ENCODE assay signal across 1 cellular context in genomic region chr21:16608209-16608830, GRCh38.
TF ChIP-seq lines count a peak whose summit lies in the region.

No MANE protein-coding gene starts in this region.

TF ChIP-seq in Ishikawa, 13 proteins besides CTCF, POLR2A, EP300 and RAD21 (continued from another document):
- TF ChIP-seq, protein P1, sequence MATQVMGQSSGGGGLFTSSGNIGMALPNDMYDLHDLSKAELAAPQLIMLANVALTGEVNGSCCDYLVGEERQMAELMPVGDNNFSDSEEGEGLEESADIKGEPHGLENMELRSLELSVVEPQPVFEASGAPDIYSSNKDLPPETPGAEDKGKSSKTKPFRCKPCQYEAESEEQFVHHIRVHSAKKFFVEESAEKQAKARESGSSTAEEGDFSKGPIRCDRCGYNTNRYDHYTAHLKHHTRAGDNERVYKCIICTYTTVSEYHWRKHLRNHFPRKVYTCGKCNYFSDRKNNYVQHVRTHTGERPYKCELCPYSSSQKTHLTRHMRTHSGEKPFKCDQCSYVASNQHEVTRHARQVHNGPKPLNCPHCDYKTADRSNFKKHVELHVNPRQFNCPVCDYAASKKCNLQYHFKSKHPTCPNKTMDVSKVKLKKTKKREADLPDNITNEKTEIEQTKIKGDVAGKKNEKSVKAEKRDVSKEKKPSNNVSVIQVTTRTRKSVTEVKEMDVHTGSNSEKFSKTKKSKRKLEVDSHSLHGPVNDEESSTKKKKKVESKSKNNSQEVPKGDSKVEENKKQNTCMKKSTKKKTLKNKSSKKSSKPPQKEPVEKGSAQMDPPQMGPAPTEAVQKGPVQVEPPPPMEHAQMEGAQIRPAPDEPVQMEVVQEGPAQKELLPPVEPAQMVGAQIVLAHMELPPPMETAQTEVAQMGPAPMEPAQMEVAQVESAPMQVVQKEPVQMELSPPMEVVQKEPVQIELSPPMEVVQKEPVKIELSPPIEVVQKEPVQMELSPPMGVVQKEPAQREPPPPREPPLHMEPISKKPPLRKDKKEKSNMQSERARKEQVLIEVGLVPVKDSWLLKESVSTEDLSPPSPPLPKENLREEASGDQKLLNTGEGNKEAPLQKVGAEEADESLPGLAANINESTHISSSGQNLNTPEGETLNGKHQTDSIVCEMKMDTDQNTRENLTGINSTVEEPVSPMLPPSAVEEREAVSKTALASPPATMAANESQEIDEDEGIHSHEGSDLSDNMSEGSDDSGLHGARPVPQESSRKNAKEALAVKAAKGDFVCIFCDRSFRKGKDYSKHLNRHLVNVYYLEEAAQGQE (IDR thresholded peaks at IDR 0.05; ENCODE audit: low read depth) = no peak
- TF ChIP-seq CEBPB (IDR thresholded peaks at IDR 0.05) = no peak
- TF ChIP-seq CREB1 (IDR thresholded peaks at IDR 0.05; ENCODE audit: low read depth) = no peak
- no peak for TF ChIP-seq TEAD4 (IDR thresholded peaks at IDR 0.05)
- no peak for TF ChIP-seq EGR1 (IDR thresholded peaks at IDR 0.05)
- TF ChIP-seq TCF12 (IDR thresholded peaks at IDR 0.05; ENCODE audit: low read depth) = no peak
